Comparison of ENCODE assay signal across 2 cellular contexts in genomic region chr10:125001313-125002043, GRCh38.
TF ChIP-seq lines count a peak whose summit lies in the region.

No MANE protein-coding gene starts in this region.

TF ChIP-seq in IMR-90, 13 proteins besides CTCF, POLR2A, EP300 and RAD21:
- TF ChIP-seq CEBPB (IDR thresholded peaks at IDR 0.05; ENCODE audit: low read depth, low read length): no peak
- no peak for TF ChIP-seq MXI1 (IDR thresholded peaks at IDR 0.05; ENCODE audit: borderline replicate concordance, low read depth, low read length)
- TF ChIP-seq USF2 (IDR thresholded peaks at IDR 0.05; ENCODE audit: low read depth, low read length): no peak
- no peak for TF ChIP-seq RCOR1 (IDR thresholded peaks at IDR 0.05; ENCODE audit: insufficient replicate concordance, low read length)
- no peak for TF ChIP-seq MAFK (IDR thresholded peaks at IDR 0.05; ENCODE audit: low read depth, low read length)
- TF ChIP-seq NFE2L2 (IDR thresholded peaks at IDR 0.05; ENCODE audit: low read depth, low read length): no peak
- no peak for TF ChIP-seq MAZ (IDR thresholded peaks at IDR 0.05; ENCODE audit: borderline replicate concordance, low read depth, low read length)

TF ChIP-seq in HepG2, 621 proteins besides CTCF, POLR2A, EP300 and RAD21:
- TF ChIP-seq GABPB1 (CRISPR knock-in tag; IDR thresholded peaks at IDR 0.05) (0 out of 2 replicates have a peak, but pooled peaks have one; percentile 20), ZNF670 (CRISPR knock-in tag; IDR thresholded peaks at IDR 0.05; ENCODE audit: borderline replicate concordance) (no peak)
